12 cellular contexts compared by ENCODE assay signal in the genomic region with DNA sequence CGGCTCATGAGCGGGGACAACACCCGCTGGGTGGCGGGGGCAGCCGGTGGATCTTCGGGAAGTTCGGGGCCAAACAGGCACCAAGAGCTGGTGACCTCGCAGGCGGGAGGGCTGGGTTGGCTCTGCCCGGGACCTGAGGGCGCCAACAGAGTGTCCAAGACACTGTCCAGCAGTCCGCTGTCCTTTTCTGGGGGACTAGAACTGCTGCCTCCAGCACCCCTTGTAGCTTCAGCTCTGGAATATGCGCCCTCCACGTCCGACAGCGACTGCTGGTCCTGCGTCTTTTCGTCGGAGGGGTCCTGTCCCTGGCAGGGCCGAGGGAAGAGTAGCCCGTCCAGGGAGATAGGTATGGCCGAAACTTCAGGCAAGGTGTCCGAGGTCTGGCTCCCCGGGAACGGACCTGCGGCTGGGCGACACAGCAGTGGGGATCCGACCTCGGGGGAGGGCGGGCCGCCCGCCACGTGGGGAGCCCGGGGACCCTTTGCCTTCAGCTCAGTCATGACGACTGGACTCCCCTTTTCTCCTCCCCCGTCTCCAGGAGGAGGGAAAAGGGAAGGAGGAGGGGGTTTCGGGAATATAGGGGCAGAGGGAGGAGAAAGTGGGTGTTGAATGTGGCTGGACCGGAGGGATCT. TPM values are rescaled to one million over a fixed set of nuclear protein-coding genes. Genes with fewer than 3 reads are reported as not detected.
DNase-seq lines count a peak whose midpoint lies in the region; ATAC-seq and TF ChIP-seq lines count a peak whose summit lies in the region.
"Had no signal": no experiment of that assay in that cellular context is flagged by ENCODE, and none has a peak within 500 bp of the region (broad histone marks: within the 10 kb centered on the region; RNA-seq: fewer than 3 reads in every experiment).

No MANE protein-coding gene starts in this region.

- no peak overlapping the region for H2BK120ac ChIP-seq in H9 (ENCODE audit: low read depth, low read length, poor library complexity, severe bottlenecking)

- no CpG with 5 or more reads among the region's 38 CpGs for WGBS in H9 (ENCODE audit: extremely low coverage, insufficient read length, low lambda C conversion rate)

- H3K4ac ChIP-seq in H9 (ENCODE audit: low read depth, low read length), result no peak overlapping the region

- H2AK5ac ChIP-seq in H9 (ENCODE audit: insufficient read length, low read length), result no peak overlapping the region

- peaks cover 9 to 13% of the 10 kb centered on the region in 2 experiments; a peak in 3 of 4 replicates for H3K4me1 Mint-ChIP-seq in H9
- H3K4me1 Mint-ChIP-seq in activated T-helper 2 cell treated with anti-CD3 and anti-CD28 coated beads, Interferon-gamma antibody, Interleukin-2, Interleukin-4, amounts not matched to agents 10 μg/mL and 5 μg/mL and 100 μg/mL, durations not matched to agents 14 hours and 24 hours and 36 hours (ENCODE audit: low read depth), result peaks cover 3% of the 10 kb centered on the region
- H3K4me1 Mint-ChIP-seq: activated naive CD4-positive, alpha-beta T cell treated with anti-CD3 and anti-CD28 coated beads, Interleukin-2, amount 50 U/mL, for 24 hours had no signal

- ATAC-seq in left lung (peak; percentile 18), HG02870 (IDR thresholded peaks at IDR 0.05; ENCODE audit: unreplicated experiment) (no peak), GM21515 (IDR thresholded peaks at IDR 0.05; ENCODE audit: unreplicated experiment) (no peak), HG02588 (IDR thresholded peaks at IDR 0.05; ENCODE audit: unreplicated experiment) (no peak)

- H3K9me3 ChIP-seq in H9 (ENCODE audit: control insufficient read depth, low read depth, low read length) (no peaks in the 10 kb centered on the region), left lung (no peaks in the 10 kb centered on the region), skeletal muscle tissue (ENCODE audit: control insufficient read depth in 3 of 3, low read length in 3 of 3) (no peaks in the 10 kb centered on the region)

- no peaks in the 10 kb centered on the region; a peak in 1 of 7 replicates for H3K36me3 Mint-ChIP-seq in H9 (ENCODE audit: insufficient read depth in 1 of 3, low read depth in 3 of 3)
- H3K36me3 Mint-ChIP-seq in activated T-helper 2 cell treated with anti-CD3 and anti-CD28 coated beads, Interferon-gamma antibody, Interleukin-2, Interleukin-4, amounts not matched to agents 10 μg/mL and 5 μg/mL and 100 μg/mL, durations not matched to agents 14 hours and 24 hours and 36 hours (ENCODE audit: low read depth), result no peaks in the 10 kb centered on the region
- H3K36me3 Mint-ChIP-seq: activated naive CD4-positive, alpha-beta T cell treated with anti-CD3 and anti-CD28 coated beads, Interleukin-2, amount 50 U/mL, for 24 hours had no signal

- H3K27me3 ChIP-seq in H9 (ENCODE audit: insufficient read depth, low read length), result peaks cover 38% of the 10 kb centered on the region; the same call in 1 of the 2 replicates
- peaks cover 39 to 68% of the 10 kb centered on the region in 2 donors for H3K27me3 ChIP-seq in left lung
- H3K27me3 ChIP-seq in skeletal muscle tissue (ENCODE audit: control insufficient read depth in 3 of 3, insufficient read depth in 3 of 3, low read length in 3 of 3), result peaks cover 28 to 37% (median 30%) of the 10 kb centered on the region in 3 donors

- H2BK12ac ChIP-seq in H9 (ENCODE audit: insufficient read length, low read depth, low read length), result no peak overlapping the region

- H3K9ac ChIP-seq in H9 (ENCODE audit: extremely low read depth, insufficient read length, low read length), result no peak overlapping the region
- peak overlapping the region in 1 of 3 donors; percentile 74 for H3K9ac ChIP-seq in skeletal muscle tissue (ENCODE audit: low read depth in 1 of 3, low read length in 3 of 3)

- H3K4me3 Mint-ChIP-seq in H9, result peak overlapping the region; percentile 64 to 85
- H3K4me3 Mint-ChIP-seq in activated T-helper 2 cell treated with anti-CD3 and anti-CD28 coated beads, Interferon-gamma antibody, Interleukin-2, Interleukin-4, amounts not matched to agents 10 μg/mL and 5 μg/mL and 100 μg/mL, durations not matched to agents 14 hours and 24 hours and 36 hours (ENCODE audit: low read depth), result no peak overlapping the region
- H3K4me3 Mint-ChIP-seq: activated naive CD4-positive, alpha-beta T cell treated with anti-CD3 and anti-CD28 coated beads, Interleukin-2, amount 50 U/mL, for 24 hours; T-helper 2 cell treated with Interferon-gamma antibody and Interleukin-4, amounts not matched to agents 5 μg/mL and 100 μg/mL, for 36 hours had no signal

- H3K4me1 ChIP-seq in H9 (ENCODE audit: insufficient read depth, low read length) (no peaks in the 10 kb centered on the region), left lung (peaks cover 0 to 7% of the 10 kb centered on the region in 2 donors), skeletal muscle tissue (ENCODE audit: control insufficient read depth in 3 of 3, insufficient read depth in 3 of 3, low read length in 3 of 3) (peaks cover 5 to 7% (median 5%) of the 10 kb centered on the region in 3 donors)

- no peak overlapping the region for H2AFZ ChIP-seq in H9 (ENCODE audit: low read length)

- H3T11ph ChIP-seq in H9 (ENCODE audit: low read length), result no peak overlapping the region

- H3K23ac ChIP-seq in H9 (ENCODE audit: insufficient read length, low read depth, low read length), result no peak overlapping the region

- no peak overlapping the region for H3K27ac Mint-ChIP-seq in H9
- H3K27ac Mint-ChIP-seq in activated T-helper 2 cell treated with anti-CD3 and anti-CD28 coated beads, Interferon-gamma antibody, Interleukin-2, Interleukin-4, amounts not matched to agents 10 μg/mL and 5 μg/mL and 100 μg/mL, durations not matched to agents 14 hours and 24 hours and 36 hours, result no peak overlapping the region
- H3K27ac Mint-ChIP-seq: activated naive CD4-positive, alpha-beta T cell treated with anti-CD3 and anti-CD28 coated beads, Interleukin-2, amount 50 U/mL, for 24 hours; T-helper 2 cell treated with Interferon-gamma antibody and Interleukin-4, amounts not matched to agents 5 μg/mL and 100 μg/mL, for 36 hours had no signal

- H3K4me2 ChIP-seq in H9 (ENCODE audit: insufficient read depth, insufficient read length, low read length), result peak overlapping the region; percentile 94

- H3K18ac ChIP-seq in H9 (ENCODE audit: insufficient read length, low read depth, low read length), result no peak overlapping the region

- no peaks in the 10 kb centered on the region for H3K79me2 ChIP-seq in H9 (ENCODE audit: insufficient read depth, low read length)

- H3K27ac ChIP-seq in H9 (ENCODE audit: insufficient read length, low read depth, low read length) (no peak overlapping the region), coronary artery (peak overlapping the region; percentile 91 to 93), left lung (peak overlapping the region in 1 of 2 donors; percentile 76), skeletal muscle tissue (ENCODE audit: low read depth, low read length) (no peak overlapping the region)

- H3K23me2 ChIP-seq in H9 (ENCODE audit: insufficient read length, low read depth, low read length, poor library complexity, severe bottlenecking), result peaks cover 29% of the 10 kb centered on the region

- H3K9me3 Mint-ChIP-seq in H9, result no peaks in the 10 kb centered on the region; a peak in 2 of 5 replicates
- H3K9me3 Mint-ChIP-seq in activated T-helper 2 cell treated with anti-CD3 and anti-CD28 coated beads, Interferon-gamma antibody, Interleukin-2, Interleukin-4, amounts not matched to agents 10 μg/mL and 5 μg/mL and 100 μg/mL, durations not matched to agents 14 hours and 24 hours and 36 hours, result no peaks in the 10 kb centered on the region
- H3K9me3 Mint-ChIP-seq: activated naive CD4-positive, alpha-beta T cell treated with anti-CD3 and anti-CD28 coated beads, Interleukin-2, amount 50 U/mL, for 24 hours; T-helper 2 cell treated with Interferon-gamma antibody and Interleukin-4, amounts not matched to agents 5 μg/mL and 100 μg/mL, for 36 hours had no signal

- intact Hi-C loops in left lung (cut with DNase I), result no loop called here
- intact Hi-C loops in activated T-helper 2 cell treated with anti-CD3 and anti-CD28 coated beads, Interferon-gamma antibody, Interleukin-2, Interleukin-4, amounts not matched to agents 10 μg/mL and 5 μg/mL and 100 μg/mL, durations not matched to agents 14 hours and 24 hours and 36 hours (cut with micrococcal nuclease), result no loop called here

- H3K36me3 ChIP-seq in left lung (no peaks in the 10 kb centered on the region), skeletal muscle tissue (ENCODE audit: control insufficient read depth in 3 of 3, insufficient read depth in 3 of 3, low read length in 3 of 3) (no peaks in the 10 kb centered on the region)

- peak overlapping the region; percentile 78 for H3K4me3 ChIP-seq in coronary artery
- peak overlapping the region; percentile 37 to 43 for H3K4me3 ChIP-seq in left lung
- peak overlapping the region; percentile 64 to 66 (median 66) for H3K4me3 ChIP-seq in skeletal muscle tissue (ENCODE audit: low read length in 3 of 3)

- H4K20me1 ChIP-seq in H9 (ENCODE audit: control insufficient read depth, insufficient read depth, insufficient read length), result no peaks in the 10 kb centered on the region

- H4K5ac ChIP-seq in H9 (ENCODE audit: insufficient read length, low read depth, low read length), result no peak overlapping the region

- no peak overlapping the region for H4K91ac ChIP-seq in H9 (ENCODE audit: insufficient read length, low read depth, low read length)

- H3K79me1 ChIP-seq in H9 (ENCODE audit: insufficient read depth, low read depth, low read length, poor library complexity, severe bottlenecking), result no peaks in the 10 kb centered on the region

- H2BK20ac ChIP-seq in H9 (ENCODE audit: low read depth, low read length, poor library complexity, severe bottlenecking), result no peak overlapping the region

- H4K8ac ChIP-seq in H9 (replicated peaks; ENCODE audit: insufficient read length, low read depth, low read length), result no peak overlapping the region

- H3K14ac ChIP-seq in H9 (ENCODE audit: insufficient read depth, low read length), result no peak overlapping the region

- H3K27me3 Mint-ChIP-seq in H9 (ENCODE audit: low read depth), result peaks cover 86% of the 10 kb centered on the region
- peaks cover 37% of the 10 kb centered on the region for H3K27me3 Mint-ChIP-seq in activated T-helper 2 cell treated with anti-CD3 and anti-CD28 coated beads, Interferon-gamma antibody, Interleukin-2, Interleukin-4, amounts not matched to agents 10 μg/mL and 5 μg/mL and 100 μg/mL, durations not matched to agents 14 hours and 24 hours and 36 hours (ENCODE audit: low read depth)

- H3K56ac ChIP-seq in H9 (ENCODE audit: insufficient read length, low read depth, low read length), result no peak overlapping the region

- no peak overlapping the region for H2BK15ac ChIP-seq in H9 (ENCODE audit: low read depth, low read length)

- TF ChIP-seq CTCF in H9 (conservative IDR thresholded peaks at IDR 0.05) (no peak), coronary artery (IDR thresholded peaks at IDR 0.05) (no peak), left lung (IDR thresholded peaks at IDR 0.05) (no peak)

- no peak overlapping the region for H2BK5ac ChIP-seq in H9 (ENCODE audit: insufficient read length, low read length)

- DNase-seq in H9, result peak; percentile 43
- DNase-seq in coronary artery (ENCODE audit: low spot score), result peak; percentile 73
- peak in 1 of 2 donors; percentile 54 for DNase-seq in left lung
- no peak for DNase-seq in activated T-helper 2 cell treated with anti-CD3 and anti-CD28 coated beads, Interferon-gamma antibody, Interleukin-2, Interleukin-4, amounts not matched to agents 10 μg/mL and 5 μg/mL and 100 μg/mL, durations not matched to agents 14 hours and 24 hours and 36 hours (ENCODE audit: low spot score)
- DNase-seq: stimulated activated CD4-positive, alpha-beta T cell treated with anti-CD3 and anti-CD28 coated beads, Interleukin-1b, Interleukin-23, amount 100 ng/mL, for 48 hours had no signal

RNA-seq across cellular contexts. Expression of a gene that starts 0.9 kb away (rescaled TPM):
- total RNA-seq in H9 (2021) (0.02 and 0.07 TPM in 2 replicates), left lung (1 to 10 TPM; 2.0 to 2.2 TPM), skeletal muscle tissue (not detected)
- not detected in 2 replicates for total RNA-seq in activated T-helper 2 cell treated with anti-CD3 and anti-CD28 coated beads, Interferon-gamma antibody, Interleukin-2, Interleukin-4, amounts not matched to agents 10 μg/mL and 5 μg/mL and 100 μg/mL, durations not matched to agents 14 hours and 24 hours and 36 hours
- total RNA-seq: glomerular endothelial cell had no signal

Comparison
In these comparisons a context has a peak if more than half of its experiments do, and no peak if none do; other contexts are left out.
1. H3K27ac ChIP-seq: peak in coronary artery (2 of 2); none in H9 (single experiment) and skeletal muscle tissue (single experiment).
2. Peak in every context shown above with its lines, with median percentiles within 50 percentile points of each other: H3K4me3 ChIP-seq.